Comparison of ENCODE assay signal across 8 cellular contexts in the genomic region with DNA sequence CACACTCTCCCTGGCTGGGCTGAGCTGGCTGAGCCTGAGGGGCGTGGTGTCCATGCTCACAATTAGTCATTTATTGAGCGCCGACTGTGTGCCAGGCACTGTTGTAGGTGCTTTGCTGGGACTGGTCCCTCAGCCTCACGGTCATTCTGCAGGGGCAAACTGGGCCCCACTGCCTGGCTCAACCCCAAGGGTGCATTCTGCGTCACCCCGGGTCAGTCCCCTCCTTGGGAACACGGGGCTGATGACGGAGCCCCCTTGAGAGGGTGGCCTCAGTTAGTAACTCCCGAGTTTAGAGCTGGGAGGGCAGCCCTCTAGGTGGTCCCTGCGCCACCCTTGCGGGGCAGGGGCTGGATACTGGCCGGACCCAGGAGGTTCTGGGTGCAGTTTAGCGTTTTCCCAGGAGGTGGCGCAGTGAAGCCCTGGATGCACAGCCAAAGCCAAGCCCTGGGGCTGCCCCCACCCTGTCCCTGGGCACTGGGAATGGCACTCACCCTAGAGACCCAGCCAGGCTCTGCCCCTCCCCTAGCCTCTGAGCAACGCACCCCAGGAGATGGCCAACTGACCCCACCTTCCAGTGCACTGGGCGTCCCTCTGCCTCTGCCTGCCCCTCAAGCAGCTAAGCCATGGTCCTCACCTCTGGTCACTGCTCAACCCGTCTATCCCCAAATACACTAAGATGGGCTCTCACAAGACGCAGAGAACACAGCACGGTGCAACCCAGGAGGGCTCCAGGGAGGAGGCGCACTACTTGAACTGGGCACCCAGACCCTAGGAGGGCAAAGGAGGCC.
A peak's percentile ranks its signal among the peaks of the same experiment; 100 is the strongest.
DNase-seq lines count a peak whose midpoint lies in the region; ATAC-seq, FAIRE-seq and TF ChIP-seq lines count a peak whose summit lies in the region.

No MANE protein-coding gene starts in this region.

- TF ChIP-seq EP300 in GM12878 (IDR thresholded peaks at IDR 0.05; ENCODE audit: borderline replicate concordance in 1 of 2, control insufficient read depth in 1 of 2, low read depth in 2 of 2, low read length in 2 of 2): no peak

- H3K27ac ChIP-seq in GM12878 (ENCODE audit: control insufficient read depth, insufficient read depth): no peak overlapping the region

- H3K36me3 Mint-ChIP-seq in T-helper 2 cell treated with Interferon-gamma antibody and Interleukin-4, amounts not matched to agents 5 μg/mL and 100 μg/mL, for 36 hours (ENCODE audit: low read depth): no peaks in the 10 kb centered on the region

- in situ Hi-C loops in GM12878 (cut with MboI): no loop called here

- BruUV-seq in GM12878 (replicated peaks; lab: Mats Ljungman, UMichigan): no TSS peak

- H3K4me3 Mint-ChIP-seq in T-helper 2 cell treated with Interferon-gamma antibody and Interleukin-4, amounts not matched to agents 5 μg/mL and 100 μg/mL, for 36 hours: no peak overlapping the region

- peak; percentile 23; the same call in 1 of the 2 replicates for TF ChIP-seq RAD21 in GM12878 (IDR thresholded peaks at IDR 0.05; ENCODE audit: insufficient read depth, low read depth, low read length)

- CTCF ChIA-PET in GM12878 (lab: Yijun Ruan, JAX): interaction anchor here (1.0 to 1.3 kb wide), 3 partner anchors 11 to 32 kb away, joined by 3 read pairs; no protein-coding TSS in a partner anchor

- no peak overlapping the region for H3K9ac ChIP-seq in GM12878 (ENCODE audit: control insufficient read depth, insufficient read depth, low read length)

- WGBS in GM12878 (ENCODE audit: insufficient coverage, insufficient replicate concordance, low lambda C conversion rate, missing lambda C conversion rate): 16% methylated on average over 20 of the region's 20 CpGs

- no peak for TF ChIP-seq POLR2A in GM12878 (IDR thresholded peaks at IDR 0.05; ENCODE audit: low read depth, low read length)

- no peak overlapping the region for H3K4me2 ChIP-seq in GM12878 (ENCODE audit: control insufficient read depth, insufficient read depth)

- no peak overlapping the region for H2AFZ ChIP-seq in GM12878 (ENCODE audit: control insufficient read depth, low read depth, low read length)

- no peak overlapping the region for H3K27ac Mint-ChIP-seq in T-helper 2 cell treated with Interferon-gamma antibody and Interleukin-4, amounts not matched to agents 5 μg/mL and 100 μg/mL, for 36 hours

- peaks cover 2% of the 10 kb centered on the region for H3K4me1 Mint-ChIP-seq in T-helper 2 cell treated with Interferon-gamma antibody and Interleukin-4, amounts not matched to agents 5 μg/mL and 100 μg/mL, for 36 hours (ENCODE audit: low read depth)

- H3K4me1 ChIP-seq in GM12878 (ENCODE audit: control insufficient read depth, insufficient read depth, low read length): no peaks in the 10 kb centered on the region

- H3K36me3 ChIP-seq in GM12878 (ENCODE audit: control insufficient read depth in 2 of 2, insufficient read depth in 2 of 2, low read length in 1 of 2) (no peaks in the 10 kb centered on the region), kidney epithelial cell (ENCODE audit: control insufficient read depth, insufficient read depth, low read length) (no peaks in the 10 kb centered on the region)

- SMC1A ChIA-PET in GM12878 (lab: Charles Lee; ENCODE audit: uncharacterized antibody, unreplicated experiment): no interaction called here

- no peaks in the 10 kb centered on the region; the same call in 2 of the 3 replicates for H3K9me3 ChIP-seq in GM12878 (replicated peaks; ENCODE audit: control insufficient read depth, insufficient read depth, low read length)

- POLR2A ChIA-PET in GM12878 (lab: Charles Lee): no interaction called here

- ATAC-seq in GM12878 (peak; percentile 84), GM19463 (IDR thresholded peaks at IDR 0.05; ENCODE audit: unreplicated experiment) (no peak), HG02938 (IDR thresholded peaks at IDR 0.05; ENCODE audit: unreplicated experiment) (no peak)

- FAIRE-seq in GM19239 (lab: Jason Lieb, UNC) (no peak), GM12878 (lab: Jason Lieb, UNC) (no peak)

- peak; percentile 72 for DNase-seq in AG08395 (ENCODE audit: low spot score)
- peak; percentile 75 for DNase-seq in GM19239 (ENCODE audit: insufficient read length, low spot score)
- DNase-seq in T-helper 2 cell treated with Interferon-gamma antibody and Interleukin-4, amounts not matched to agents 5 μg/mL and 100 μg/mL, for 36 hours (ENCODE audit: low spot score): peak; percentile 10
- no peak for DNase-seq in GM12878 (ENCODE audit: low read depth, low spot score)
- no peak for DNase-seq in kidney epithelial cell (ENCODE audit: low read depth)
- peak; percentile 17 to 55 for DNase-seq in stimulated activated CD4-positive, alpha-beta T cell treated with anti-CD3 and anti-CD28 coated beads, Interleukin-4, amount 100 ng/mL, for 4 hours

- RAD21 ChIA-PET in GM12878 (lab: Charles Lee; ENCODE audit: unreplicated experiment): no interaction called here

- H4K20me1 ChIP-seq in GM12878 (ENCODE audit: control insufficient read depth, insufficient read depth): no peaks in the 10 kb centered on the region

- H3K4me3 ChIP-seq in GM12878: no peak overlapping the region
- H3K4me3 ChIP-seq in kidney epithelial cell (ENCODE audit: low read depth, low read length): no peak overlapping the region

- H3K79me2 ChIP-seq in GM12878 (ENCODE audit: control insufficient read depth, insufficient read depth, low read length): no peaks in the 10 kb centered on the region

- no peaks in the 10 kb centered on the region for H3K27me3 Mint-ChIP-seq in T-helper 2 cell treated with Interferon-gamma antibody and Interleukin-4, amounts not matched to agents 5 μg/mL and 100 μg/mL, for 36 hours (ENCODE audit: low read depth)

- peaks cover 1 to 2% of the 10 kb centered on the region in 2 experiments; a peak in 2 of 4 replicates for H3K27me3 ChIP-seq in GM12878 (replicated peaks in 1 of 2; ENCODE audit: control insufficient read depth in 2 of 2, insufficient read depth in 2 of 2, low read length in 1 of 2)
- H3K27me3 ChIP-seq in kidney epithelial cell (ENCODE audit: control insufficient read depth, insufficient read depth, low read length): peaks cover 23% of the 10 kb centered on the region

- peak; percentile 75 to 89 (median 77) for TF ChIP-seq CTCF in GM12878 (IDR thresholded peaks at IDR 0.05 in 2 of 3, conservative IDR thresholded peaks at IDR 0.05 in 1 of 3; ENCODE audit: control insufficient read depth in 2 of 3, extremely low read depth in 1 of 3, insufficient read depth in 1 of 3, low read depth in 3 of 3, low read length in 3 of 3)
- TF ChIP-seq CTCF in kidney epithelial cell (IDR thresholded peaks at IDR 0.05; ENCODE audit: insufficient read depth, low read length, poor library complexity, severe bottlenecking): peak; percentile 87

- H3K9me3 Mint-ChIP-seq in T-helper 2 cell treated with Interferon-gamma antibody and Interleukin-4, amounts not matched to agents 5 μg/mL and 100 μg/mL, for 36 hours: no peaks in the 10 kb centered on the region

- intact Hi-C loops in GM12878 (cut with micrococcal nuclease; ENCODE audit: unreplicated experiment): no loop called here

TF ChIP-seq in GM12878, 131 proteins besides CTCF, POLR2A, EP300 and RAD21:
- TF ChIP-seq BCL11A (IDR thresholded peaks at IDR 0.05; ENCODE audit: low read depth, low read length) (no peak), ZNF217 (IDR thresholded peaks at IDR 0.05) (no peak), PAX8 (IDR thresholded peaks at IDR 0.05) (no peak), SMC3 (IDR thresholded peaks at IDR 0.05; ENCODE audit: borderline replicate concordance, low read length) (peak; percentile 50; the same call in 1 of the 2 replicates), DPF2 (IDR thresholded peaks at IDR 0.05) (0 out of 2 replicates have a peak, but pooled peaks have one; percentile 15)

Comparison
In these comparisons a context has a peak if more than half of its experiments do, and no peak if none do; other contexts are left out.
1. DNase-seq: peak in AG08395 (single experiment), GM19239 (single experiment), T-helper 2 cell treated with Interferon-gamma antibody and Interleukin-4, amounts not matched to agents 5 μg/mL and 100 μg/mL, for 36 hours (single experiment) and stimulated activated CD4-positive, alpha-beta T cell treated with anti-CD3 and anti-CD28 coated beads, Interleukin-4, amount 100 ng/mL, for 4 hours (2 of 2); none in GM12878 (single experiment) and kidney epithelial cell (single experiment).